2 cellular contexts compared by ENCODE assay signal in genomic region chr17:79919862-79920720, GRCh38.
TF ChIP-seq lines count a peak whose summit lies in the region.

No MANE protein-coding gene starts in this region.

TF ChIP-seq in A549, 52 proteins besides CTCF, POLR2A, EP300 and RAD21 (continued from another document):
- TF ChIP-seq PBX3 (IDR thresholded peaks at IDR 0.05): no peak
- TF ChIP-seq ZNF302 (CRISPR knock-in tag; IDR thresholded peaks at IDR 0.05): no peak
- no peak for TF ChIP-seq NR3C1 (IDR thresholded peaks at IDR 0.05)
- TF ChIP-seq ELK1 (IDR thresholded peaks at IDR 0.05; ENCODE audit: low read depth, low read length): no peak
- no peak for TF ChIP-seq NPAS2 (CRISPR knock-in tag; IDR thresholded peaks at IDR 0.05; ENCODE audit: borderline replicate concordance)
- no peak for TF ChIP-seq HMGXB4 (CRISPR knock-in tag; IDR thresholded peaks at IDR 0.05; ENCODE audit: borderline replicate concordance)
- TF ChIP-seq ATOH8 (CRISPR knock-in tag; IDR thresholded peaks at IDR 0.05; ENCODE audit: low read depth): no peak
- TF ChIP-seq HOXB5 (CRISPR knock-in tag; IDR thresholded peaks at IDR 0.05): no peak

TF ChIP-seq in WTC11, 78 proteins besides CTCF, POLR2A, EP300 and RAD21 (continued from another document):
- no peak for TF ChIP-seq ZNF425 (CRISPR knock-in tag; conservative IDR thresholded peaks at IDR 0.05)
- no peak for TF ChIP-seq FOXK1 (CRISPR knock-in tag; IDR thresholded peaks at IDR 0.05)
- TF ChIP-seq ZBTB21 (CRISPR knock-in tag; IDR thresholded peaks at IDR 0.05; ENCODE audit: borderline replicate concordance): no peak
- no peak for TF ChIP-seq E2F4 (CRISPR knock-in tag; IDR thresholded peaks at IDR 0.05; ENCODE audit: borderline replicate concordance, low read depth)
- no peak for TF ChIP-seq GTF2I (CRISPR knock-in tag; conservative IDR thresholded peaks at IDR 0.05)
- TF ChIP-seq ELF4 (CRISPR knock-in tag; IDR thresholded peaks at IDR 0.05; ENCODE audit: low read depth): no peak
- TF ChIP-seq FOXP4 (CRISPR knock-in tag; IDR thresholded peaks at IDR 0.05): no peak
- TF ChIP-seq ERG (CRISPR knock-in tag; IDR thresholded peaks at IDR 0.05): no peak
- no peak for TF ChIP-seq NR3C1 (CRISPR knock-in tag; conservative IDR thresholded peaks at IDR 0.05; ENCODE audit: low read depth)
- no peak for TF ChIP-seq ZNF121 (CRISPR knock-in tag; IDR thresholded peaks at IDR 0.05)
- no peak for TF ChIP-seq E2F1 (CRISPR knock-in tag; IDR thresholded peaks at IDR 0.05)
